ENCODE assay signal across 8 cellular contexts in the genomic region with DNA sequence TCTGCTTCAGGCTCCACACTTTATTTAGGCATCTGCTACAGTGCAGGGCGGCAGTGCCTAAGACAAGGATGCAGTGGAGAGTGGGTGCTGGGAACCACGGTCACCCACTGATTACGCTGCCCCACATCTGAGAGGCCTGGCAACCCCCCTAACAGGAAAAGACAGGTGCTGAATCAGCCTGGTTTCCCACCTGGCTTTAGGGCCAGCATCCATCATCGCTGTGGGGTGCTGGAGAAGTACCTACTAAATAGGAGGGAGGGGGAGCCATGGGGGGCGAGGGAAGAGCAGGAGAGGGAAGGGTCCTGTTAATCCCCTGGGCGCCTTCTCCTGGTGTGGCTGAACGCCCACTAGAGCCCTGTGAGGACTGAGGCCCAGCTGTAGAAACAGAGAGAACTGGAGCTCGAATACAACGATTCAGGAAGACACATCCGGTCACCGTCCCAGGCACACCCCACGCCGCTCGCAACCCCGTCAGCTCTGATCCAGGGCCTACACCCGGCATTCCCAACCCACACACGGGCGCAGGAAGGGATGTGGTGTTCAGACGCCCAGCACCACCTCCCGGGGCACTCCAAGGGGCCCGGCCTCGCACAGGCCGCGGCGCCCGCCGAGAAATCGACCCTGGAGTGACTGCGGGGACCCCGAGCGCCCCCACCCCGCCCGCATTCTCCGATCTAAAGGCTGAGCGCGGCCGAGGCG. TPM values are rescaled to one million over a fixed set of nuclear protein-coding genes. Genes with fewer than 3 reads are reported as not detected.
DNase-seq lines count a peak whose midpoint lies in the region; TF ChIP-seq lines count a peak whose summit lies in the region.

No MANE protein-coding gene starts in this region.

- no peaks in the 10 kb centered on the region for H3K27me3 Mint-ChIP-seq in HFFc6 (ENCODE audit: insufficient read depth)
- no peaks in the 10 kb centered on the region for H3K27me3 Mint-ChIP-seq in activated CD4-positive, alpha-beta memory T cell treated with anti-CD3 and anti-CD28 coated beads for 36 hours

- H3K27ac Mint-ChIP-seq in HFFc6: peak overlapping the region; percentile 97
- peak overlapping the region; percentile 93 for H3K27ac Mint-ChIP-seq in activated CD4-positive, alpha-beta memory T cell treated with anti-CD3 and anti-CD28 coated beads for 36 hours

- H3K4me3 ChIP-seq in epithelial cell of proximal tubule (ENCODE audit: low read depth, low read length): peak overlapping the region; percentile 82

- intact Hi-C loops in activated CD4-positive, alpha-beta memory T cell treated with anti-CD3 and anti-CD28 coated beads for 36 hours (cut with micrococcal nuclease): loop anchor here (1.0 to 10.0 kb wide), 6 partner anchors 178 to 588 kb away; partner anchors contain the start of gene WWC2

- H3K36me3 Mint-ChIP-seq in HFFc6 (ENCODE audit: low read depth): peaks cover 47% of the 10 kb centered on the region
- peaks cover 32% of the 10 kb centered on the region for H3K36me3 Mint-ChIP-seq in activated CD4-positive, alpha-beta memory T cell treated with anti-CD3 and anti-CD28 coated beads for 36 hours

- H3K27ac ChIP-seq in substantia nigra (ENCODE audit: low read depth, low read length, poor library complexity, severe bottlenecking): peak overlapping the region; percentile 68

- H3K4me3 Mint-ChIP-seq in HFFc6: peak overlapping the region; percentile 88
- H3K4me3 Mint-ChIP-seq in activated CD4-positive, alpha-beta memory T cell treated with anti-CD3 and anti-CD28 coated beads for 36 hours: peak overlapping the region; percentile 82

- H3K9me3 Mint-ChIP-seq in HFFc6: no peaks in the 10 kb centered on the region
- H3K9me3 Mint-ChIP-seq in activated CD4-positive, alpha-beta memory T cell treated with anti-CD3 and anti-CD28 coated beads for 36 hours: no peaks in the 10 kb centered on the region

- H3K4me1 Mint-ChIP-seq in HFFc6 (ENCODE audit: low read depth): peaks cover 55% of the 10 kb centered on the region
- H3K4me1 Mint-ChIP-seq in activated CD4-positive, alpha-beta memory T cell treated with anti-CD3 and anti-CD28 coated beads for 36 hours (ENCODE audit: low read depth): peaks cover 56% of the 10 kb centered on the region

- CTCF ChIA-PET in activated CD4-positive, alpha-beta memory T cell treated with anti-CD3 and anti-CD28 coated beads for 36 hours (lab: Charles Lee): interaction anchor here (0.6 to 1.0 kb wide), 2 partner anchors 22 kb away, joined by 3 to 4 read pairs; no protein-coding TSS in a partner anchor

- DNase-seq in NCI-H1105 treated with DMSO at 0.1 percent for 48 hours (lab: John Stamatoyannopoulos, UW) (peak; percentile 11), NCI-H1105 (lab: John Stamatoyannopoulos, UW) (no peak), HFFc6 (peak; percentile 55), MV-4-11 (lab: John Stamatoyannopoulos, UW) (peak; percentile 26), epithelial cell of proximal tubule (ENCODE audit: low read depth) (no peak), myocyte (ENCODE audit: low read depth) (peak; percentile 68), substantia nigra (lab: John Stamatoyannopoulos, UW) (peak in 25 of 49 donors; percentile 11 to 60 (median 33))
- DNase-seq in activated CD4-positive, alpha-beta memory T cell treated with anti-CD3 and anti-CD28 coated beads for 36 hours: peak; percentile 56

- POLR2A ChIA-PET in activated CD4-positive, alpha-beta memory T cell treated with anti-CD3 and anti-CD28 coated beads for 36 hours (lab: Charles Lee): interaction anchor here (1.0 to 1.4 kb wide), 3 partner anchors 11 to 528 kb away, joined by 3 to 4 read pairs (median 3); partner anchors contain the start of genes CDKN2AIP and WWC2

- TF ChIP-seq CTCF in HFFc6 (IDR thresholded peaks at IDR 0.05): no peak; the same call in 1 of the 2 replicates
- TF ChIP-seq CTCF in epithelial cell of proximal tubule (conservative IDR thresholded peaks at IDR 0.05; ENCODE audit: low read depth, low read length): no peak

RNA-seq across cellular contexts. Expression of gene DCTD, which starts 0.6 kb away (rescaled TPM):
- 100 to 1,000 TPM; 160 to 197 (median 171) TPM for total RNA-seq in HFFc6 (2021; fragmentation: NEBNext Ultra II Directional; extraction: Animal tissue kit (Norgen Biotek cat#: 25700))
- 100 to 1,000 TPM; 115 to 117 TPM for total RNA-seq in activated CD4-positive, alpha-beta memory T cell treated with anti-CD3 and anti-CD28 coated beads for 36 hours
- 84.2 and 86.3 TPM in 2 replicates for total RNA-seq in epithelial cell of proximal tubule
- total RNA-seq in myocyte: 70.2 and 77.3 TPM in 2 replicates
- polyA plus RNA-seq in myocyte (2012): 142 TPM

Comparison
In these comparisons a context has a peak if more than half of its experiments do, and no peak if none do; other contexts are left out.
1. DNase-seq: peak in NCI-H1105 treated with DMSO at 0.1 percent for 48 hours (single experiment), HFFc6 (single experiment), MV-4-11 (single experiment), activated CD4-positive, alpha-beta memory T cell treated with anti-CD3 and anti-CD28 coated beads for 36 hours (single experiment), myocyte (single experiment) and substantia nigra (25 of 49); none in NCI-H1105 (single experiment) and epithelial cell of proximal tubule (single experiment).